In the genomic region with DNA sequence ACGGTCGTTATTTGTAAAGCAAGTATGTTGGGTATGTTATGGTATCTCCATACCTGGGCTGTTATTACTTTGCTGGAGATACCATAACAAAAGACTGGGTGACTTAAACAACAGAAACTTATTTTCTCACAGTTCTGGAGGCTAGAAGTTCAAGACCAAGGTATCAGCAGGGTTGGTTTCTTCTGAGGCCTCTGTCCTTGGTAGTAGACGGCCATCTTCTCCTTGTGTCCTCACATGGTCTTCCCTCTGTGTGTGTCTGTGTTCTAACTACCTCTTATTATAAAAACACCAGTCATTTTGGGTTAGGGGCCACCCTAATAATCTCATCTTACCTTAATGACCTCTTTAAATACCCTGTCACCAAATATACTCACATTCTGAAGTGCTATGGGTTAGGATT, we compare ENCODE assay signal across 25 cellular contexts.
"Had no signal": no experiment of that assay in that cellular context is flagged by ENCODE, and none has a peak within 500 bp of the region (broad histone marks: within the 10 kb centered on the region; RNA-seq: fewer than 3 reads in every experiment).

No MANE protein-coding gene starts in this region.

- H3K4me3 Mint-ChIP-seq: dendritic cell treated with granulocyte-macrophage colony-stimulating factor and Interleukin-4, amounts not matched to agents 40 ng/mL and 50 ng/mL, for 4 days; effector memory CD8-positive, alpha-beta T cell; endodermal cell had no signal

- H3K4me1 ChIP-seq: esophagus muscularis mucosa, foreskin keratinocyte, gastroesophageal sphincter had no signal

- H3K27ac ChIP-seq: coronary artery, dorsolateral prefrontal cortex, epithelial cell of prostate, esophagus muscularis mucosa, esophagus squamous epithelium, foreskin keratinocyte, gastrocnemius medialis, gastroesophageal sphincter, heart left ventricle, heart right ventricle, hepatocyte had no signal

- H3K36me3 ChIP-seq: esophagus muscularis mucosa, esophagus squamous epithelium, gastrocnemius medialis, gastroesophageal sphincter, heart left ventricle, heart right ventricle had no signal

- ATAC-seq: effector memory CD8-positive, alpha-beta T cell; esophagus mucosa; foreskin keratinocyte; gastrocnemius medialis; gastroesophageal sphincter; heart left ventricle; heart right ventricle had no signal

- H3K79me2 ChIP-seq: hepatocyte had no signal

- H3K9me3 ChIP-seq: gastrocnemius medialis had no signal

- H3K9me3 Mint-ChIP-seq: effector memory CD8-positive, alpha-beta T cell had no signal

- H3K4me3 ChIP-seq: coronary artery, dorsolateral prefrontal cortex, esophagus muscularis mucosa, esophagus squamous epithelium, gastrocnemius medialis, gastroesophageal sphincter, heart left ventricle, heart right ventricle, hepatocyte had no signal

- H3K4me2 ChIP-seq: hepatocyte had no signal

- DNase-seq: cortex of kidney; dermis blood vessel endothelial cell; dorsolateral prefrontal cortex; effector CD4-positive, alpha-beta T cell; effector CD8-positive, alpha-beta T cell; effector memory CD4-positive, alpha-beta T cell; effector memory CD8-positive, alpha-beta T cell; endodermal cell; erythroblast; esophagus squamous epithelium; foreskin fibroblast; foreskin keratinocyte; foreskin melanocyte; gastrocnemius medialis; glutamatergic neuron; head of caudate nucleus; heart left ventricle; heart right ventricle had no signal

- H2AFZ ChIP-seq: hepatocyte had no signal

- H3K27me3 ChIP-seq: dorsolateral prefrontal cortex, esophagus muscularis mucosa, esophagus squamous epithelium, foreskin keratinocyte, gastrocnemius medialis, gastroesophageal sphincter, heart left ventricle, heart right ventricle, hepatocyte had no signal

- H3K27ac Mint-ChIP-seq: dendritic cell treated with granulocyte-macrophage colony-stimulating factor and Interleukin-4, amounts not matched to agents 40 ng/mL and 50 ng/mL, for 4 days; effector memory CD8-positive, alpha-beta T cell; endodermal cell had no signal
